In genomic region chr7:18610331-18610948, GRCh38 we compare ENCODE assay signal across 8 cellular contexts.
DNase-seq lines count a peak whose midpoint lies in the region; ATAC-seq and TF ChIP-seq lines count a peak whose summit lies in the region.

No MANE protein-coding gene starts in this region.

- H3K4me3 ChIP-seq in HAP-1 (no peak overlapping the region), esophagus squamous epithelium (no peak overlapping the region)

- H3K36me3 ChIP-seq in HAP-1 (replicated peaks) (peaks cover 94% of the 10 kb centered on the region), esophagus squamous epithelium (peaks cover 0 to 4% (median 0%) of the 10 kb centered on the region in 3 donors)

- ATAC-seq in GM21786 (IDR thresholded peaks at IDR 0.05; ENCODE audit: unreplicated experiment): no peak
- no peak for ATAC-seq in stimulated activated memory B cell treated with anti-CD40 and anti-IgM and Interleukin-4, amounts not matched to agents 10 μg/mL and 1 μg/mL and 100 μg/mL, for 72 hours

- no peaks in the 10 kb centered on the region for H3K9me3 ChIP-seq in HAP-1
- peaks cover 0 to 5% (median 5%) of the 10 kb centered on the region in 3 donors for H3K9me3 ChIP-seq in esophagus squamous epithelium

- no peaks in the 10 kb centered on the region for H3K27me3 Mint-ChIP-seq in stimulated activated memory B cell treated with anti-CD40 and anti-IgM and Interleukin-4, amounts not matched to agents 10 μg/mL and 1 μg/mL and 100 μg/mL, for 72 hours

- H3K4me1 ChIP-seq in HAP-1 (peaks cover 18% of the 10 kb centered on the region), esophagus squamous epithelium (no peaks in the 10 kb centered on the region)

- peaks cover 45% of the 10 kb centered on the region for H3K36me3 Mint-ChIP-seq in stimulated activated memory B cell treated with anti-CD40 and anti-IgM and Interleukin-4, amounts not matched to agents 10 μg/mL and 1 μg/mL and 100 μg/mL, for 72 hours

- H3K27me3 ChIP-seq in HAP-1 (ENCODE audit: low read depth) (no peaks in the 10 kb centered on the region), esophagus squamous epithelium (no peaks in the 10 kb centered on the region)

- peak in 2 of 6 experiments; percentile 11 to 38 for TF ChIP-seq CTCF in esophagus squamous epithelium (IDR thresholded peaks at IDR 0.05)

- TF ChIP-seq POLR2A in esophagus squamous epithelium (IDR thresholded peaks at IDR 0.05): no peak

- no peak overlapping the region for H3K27ac Mint-ChIP-seq in stimulated activated memory B cell treated with anti-CD40 and anti-IgM and Interleukin-4, amounts not matched to agents 10 μg/mL and 1 μg/mL and 100 μg/mL, for 72 hours

- H3K9me3 Mint-ChIP-seq in stimulated activated memory B cell treated with anti-CD40 and anti-IgM and Interleukin-4, amounts not matched to agents 10 μg/mL and 1 μg/mL and 100 μg/mL, for 72 hours: no peaks in the 10 kb centered on the region

- WGBS in esophagus squamous epithelium, 2 donors: 68 to 71% methylated on average over 8 of the region's 8 CpGs

- no peak overlapping the region for H3K4me3 Mint-ChIP-seq in stimulated activated memory B cell treated with anti-CD40 and anti-IgM and Interleukin-4, amounts not matched to agents 10 μg/mL and 1 μg/mL and 100 μg/mL, for 72 hours

- intact Hi-C loops in esophagus squamous epithelium (cut with DNase I): no loop called here

- H3K27ac ChIP-seq in esophagus squamous epithelium: no peak overlapping the region

- peak; percentile 11 for DNase-seq in COLO829 (ENCODE audit: low spot score)
- peak; percentile 54 to 67 for DNase-seq in HAP-1 (ENCODE audit: low spot score in 2 of 2)
- peak; percentile 14 for DNase-seq in RKO (ENCODE audit: low spot score)
- peak; percentile 4 for DNase-seq in hepatic stellate cell (ENCODE audit: low spot score)
- DNase-seq in esophagus squamous epithelium (lab: John Stamatoyannopoulos, UW): no peak
- DNase-seq in NCI-H446 treated with DMSO at 0.1 percent for 48 hours (lab: John Stamatoyannopoulos, UW): no peak

- in situ Hi-C loops in HAP-1 (cut with MboI; ENCODE audit: low sequenced_read_pairs): no loop called here

- peaks cover 25% of the 10 kb centered on the region for H3K4me1 Mint-ChIP-seq in stimulated activated memory B cell treated with anti-CD40 and anti-IgM and Interleukin-4, amounts not matched to agents 10 μg/mL and 1 μg/mL and 100 μg/mL, for 72 hours

Comparison
In these comparisons a context has a peak if more than half of its experiments do, and no peak if none do; other contexts are left out.
1. DNase-seq: peak in COLO829 (single experiment), HAP-1 (2 of 2), RKO (single experiment) and hepatic stellate cell (single experiment); none in esophagus squamous epithelium (single experiment) and NCI-H446 treated with DMSO at 0.1 percent for 48 hours (single experiment).